ENCODE assay signal across 8 cellular contexts in the genomic region with DNA sequence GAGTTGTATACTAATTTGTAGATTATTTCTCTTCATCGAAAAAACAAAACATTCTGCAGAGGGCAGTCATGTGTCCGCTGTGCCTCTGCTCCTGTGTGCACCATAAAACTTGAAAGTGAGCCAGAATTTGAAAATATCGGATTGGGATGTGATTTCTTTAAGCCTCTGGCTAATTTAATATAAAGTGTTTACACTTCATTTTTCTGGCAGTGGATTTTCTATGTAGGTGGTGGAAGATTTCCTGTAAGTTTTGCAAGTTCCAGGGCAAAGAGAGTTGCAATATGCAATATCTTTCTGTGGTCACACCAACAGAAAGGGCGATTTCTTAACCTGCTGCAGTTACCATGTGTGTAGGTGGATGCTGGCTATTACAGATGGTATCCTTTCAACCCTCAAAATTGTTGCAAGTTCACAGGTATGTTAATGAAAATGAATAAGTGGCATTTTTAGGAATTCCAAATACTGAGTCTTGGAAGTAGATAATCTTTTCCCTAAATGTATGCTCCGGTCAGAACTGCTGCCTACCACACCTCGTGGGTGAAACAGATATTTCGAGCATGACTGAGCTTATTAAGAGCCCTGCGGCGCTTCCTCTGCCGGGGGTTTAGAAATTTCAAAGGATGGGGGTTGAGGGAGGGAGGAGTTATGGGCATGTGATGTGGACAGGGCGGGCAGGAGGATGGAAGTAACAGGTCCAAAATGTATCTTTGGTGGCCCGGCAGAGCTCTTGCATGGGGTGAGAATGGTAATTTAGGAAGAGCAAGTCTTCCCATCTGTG.
DNase-seq lines count a peak whose midpoint lies in the region; ATAC-seq lines count a peak whose summit lies in the region.

No MANE protein-coding gene starts in this region.

- ATAC-seq in GM19043 (IDR thresholded peaks at IDR 0.05; ENCODE audit: low read depth, unreplicated experiment), result peak; percentile 49
- no peak for ATAC-seq in activated CD4-positive, CD25-positive, alpha-beta regulatory T cell treated with anti-CD3 and anti-CD28 coated beads, Interleukin-2, amount 50 U/mL, for 24 hours

- H3K9ac ChIP-seq in skeletal muscle satellite cell (ENCODE audit: low read depth, low read length), result peak overlapping the region; percentile 74

- H3K27me3 ChIP-seq in esophagus (ENCODE audit: control insufficient read depth in 1 of 2, insufficient read depth in 2 of 2, low read length in 2 of 2) (no peaks in the 10 kb centered on the region), skeletal muscle satellite cell (ENCODE audit: control insufficient read depth, insufficient read depth, low read length) (no peaks in the 10 kb centered on the region)

- H3K27ac ChIP-seq in esophagus (ENCODE audit: low read depth in 2 of 2, low read length in 1 of 2), result peak overlapping the region; percentile 8 to 42

- H3K9me3 ChIP-seq in esophagus (ENCODE audit: control insufficient read depth in 2 of 2, insufficient read depth in 1 of 2, low read depth in 1 of 2, low read length in 1 of 2) (no peaks in the 10 kb centered on the region), skeletal muscle satellite cell (replicated peaks; ENCODE audit: low read length) (no peaks in the 10 kb centered on the region)

- 30 to 45% methylated on average over 12 of the region's 12 CpGs for WGBS in esophagus, 2 donors

- H3K4me3 ChIP-seq in esophagus (ENCODE audit: low read depth in 1 of 2, low read length in 2 of 2) (no peak overlapping the region), skeletal muscle satellite cell (ENCODE audit: low read length) (peak overlapping the region; percentile 35)

- peak; percentile 83 for DNase-seq in A172 (ENCODE audit: low spot score)
- DNase-seq in NOMO-1 treated with DMSO at 0.1 percent for 48 hours (lab: John Stamatoyannopoulos, UW; ENCODE audit: unreplicated experiment), result peak; percentile 89
- no peak for DNase-seq in globus pallidus (ENCODE audit: low spot score)
- no peak for DNase-seq in GDM1 (lab: John Stamatoyannopoulos, UW)

- H3K4me2 ChIP-seq in skeletal muscle satellite cell (ENCODE audit: low read length), result peak overlapping the region; percentile 78

- H3K36me3 ChIP-seq in esophagus (ENCODE audit: control insufficient read depth in 2 of 2, insufficient read depth in 2 of 2, low read length in 1 of 2), result no peaks in the 10 kb centered on the region
- H3K36me3 ChIP-seq in skeletal muscle satellite cell (ENCODE audit: insufficient read depth, low read length), result no peaks in the 10 kb centered on the region

- H3K4me1 ChIP-seq in esophagus (ENCODE audit: control insufficient read depth in 2 of 2, insufficient read depth in 2 of 2, low read length in 1 of 2), result peaks cover 0 to 2% of the 10 kb centered on the region in 2 donors
- H3K4me1 ChIP-seq in skeletal muscle satellite cell (ENCODE audit: control insufficient read depth, insufficient read depth, low read length), result peaks cover 68% of the 10 kb centered on the region

Comparison
In these comparisons a context has a peak if more than half of its experiments do, and no peak if none do; other contexts are left out.
1. DNase-seq: peak in A172 (single experiment) and NOMO-1 treated with DMSO at 0.1 percent for 48 hours (single experiment); none in globus pallidus (single experiment) and GDM1 (single experiment).